11 cellular contexts compared by ENCODE assay signal in the genomic region with DNA sequence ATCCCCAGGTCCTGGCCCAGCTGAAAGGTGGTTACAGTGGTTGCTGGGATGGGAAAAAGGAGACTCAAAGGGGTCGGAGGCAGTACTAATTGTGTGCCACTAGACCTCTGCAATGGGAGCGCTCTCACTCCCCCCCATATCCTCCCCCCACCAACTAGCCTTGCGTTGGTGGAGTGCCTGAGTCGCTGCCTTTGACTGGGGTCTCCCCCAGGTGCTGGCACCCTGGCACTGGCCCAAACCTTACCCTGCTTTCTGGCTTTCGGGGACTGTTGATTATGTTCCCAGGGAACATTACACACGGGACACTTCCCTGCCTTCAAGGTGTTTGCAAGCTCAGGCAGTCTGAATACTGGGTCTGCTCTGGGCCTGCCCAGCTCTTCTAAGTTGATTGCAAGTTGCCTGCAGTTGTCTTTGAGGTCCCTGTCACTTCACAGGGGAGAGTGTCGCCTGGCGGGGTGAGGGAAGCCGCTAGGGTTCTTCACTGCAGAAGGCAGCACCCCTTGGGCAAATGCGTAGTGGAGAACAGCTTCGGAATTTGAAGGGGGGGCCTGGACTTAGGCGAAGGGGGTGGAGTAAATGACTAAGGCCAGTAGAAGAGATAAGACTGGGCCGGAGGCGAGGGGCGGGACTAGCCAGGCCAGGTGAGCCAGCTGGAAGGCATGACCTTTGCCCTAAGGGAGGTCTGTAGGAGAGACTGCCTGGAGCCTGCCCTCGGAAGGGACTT.
DNase-seq lines count a peak whose midpoint lies in the region; ATAC-seq and TF ChIP-seq lines count a peak whose summit lies in the region.
"Had no signal": no experiment of that assay in that cellular context is flagged by ENCODE, and none has a peak within 500 bp of the region (broad histone marks: within the 10 kb centered on the region; RNA-seq: fewer than 3 reads in every experiment).

No MANE protein-coding gene starts in this region.

- no peaks in the 10 kb centered on the region for H3K9me3 Mint-ChIP-seq in CD8-positive, alpha-beta memory T cell
- no peaks in the 10 kb centered on the region for H3K9me3 Mint-ChIP-seq in dendritic cell treated with granulocyte-macrophage colony-stimulating factor and Interleukin-4, amounts not matched to agents 40 ng/mL and 50 ng/mL, for 4 days
- H3K9me3 Mint-ChIP-seq in naive B cell: no peaks in the 10 kb centered on the region

- H3K4me1 ChIP-seq in CD8-positive, alpha-beta memory T cell (ENCODE audit: insufficient read depth, low read length): peaks cover 61% of the 10 kb centered on the region
- peaks cover 12 to 19% of the 10 kb centered on the region in 2 donors for H3K4me1 ChIP-seq in adrenal gland (replicated peaks in 1 of 2)

- POLR2A ChIA-PET in CD8-positive, alpha-beta memory T cell (lab: Charles Lee): interaction anchor here (2.1 kb wide), 1 partner anchor 21 kb away, joined by 51 read pairs; no protein-coding TSS in a partner anchor

- H3K4me3 Mint-ChIP-seq in CD8-positive, alpha-beta memory T cell: peak overlapping the region; percentile 87 to 93 (median 90)
- peak overlapping the region; percentile 80 for H3K4me3 Mint-ChIP-seq in dendritic cell treated with granulocyte-macrophage colony-stimulating factor and Interleukin-4, amounts not matched to agents 40 ng/mL and 50 ng/mL, for 4 days
- H3K4me3 Mint-ChIP-seq in naive B cell: peak overlapping the region; percentile 81 to 95 (median 90)

- peak overlapping the region; percentile 80 for H3K27ac ChIP-seq in CD8-positive, alpha-beta memory T cell (ENCODE audit: low read depth, low read length)
- H3K27ac ChIP-seq in adrenal gland: no peak overlapping the region
- H3K27ac ChIP-seq: KMS-11 had no signal

- no peaks in the 10 kb centered on the region for H3K9me3 ChIP-seq in CD8-positive, alpha-beta memory T cell (ENCODE audit: low read length)
- no peaks in the 10 kb centered on the region for H3K9me3 ChIP-seq in adrenal gland (replicated peaks in 1 of 3)

- H3K27ac Mint-ChIP-seq in CD8-positive, alpha-beta memory T cell: peak overlapping the region; percentile 91 to 98 (median 96)
- H3K27ac Mint-ChIP-seq in dendritic cell treated with granulocyte-macrophage colony-stimulating factor and Interleukin-4, amounts not matched to agents 40 ng/mL and 50 ng/mL, for 4 days: peak overlapping the region; percentile 74
- peak overlapping the region; percentile 72 to 96 (median 93) for H3K27ac Mint-ChIP-seq in naive B cell

- H3K36me3 ChIP-seq in CD8-positive, alpha-beta memory T cell (ENCODE audit: insufficient read depth, low read length): no peaks in the 10 kb centered on the region
- H3K36me3 ChIP-seq in adrenal gland (replicated peaks in 1 of 2): no peaks in the 10 kb centered on the region

- H3K4me3 ChIP-seq in CD8-positive, alpha-beta memory T cell (ENCODE audit: low read length): peak overlapping the region; percentile 73
- no peak overlapping the region for H3K4me3 ChIP-seq in adrenal gland

- peaks cover 64 to 67% (median 66%) of the 10 kb centered on the region in 3 donors for H3K4me1 Mint-ChIP-seq in CD8-positive, alpha-beta memory T cell
- peaks cover 69% of the 10 kb centered on the region for H3K4me1 Mint-ChIP-seq in dendritic cell treated with granulocyte-macrophage colony-stimulating factor and Interleukin-4, amounts not matched to agents 40 ng/mL and 50 ng/mL, for 4 days (ENCODE audit: low read depth)
- H3K4me1 Mint-ChIP-seq in naive B cell: peaks cover 63 to 70% (median 70%) of the 10 kb centered on the region in 3 donors

- peak in 1 of 5 donors; percentile 55 for DNase-seq in CD8-positive, alpha-beta memory T cell
- DNase-seq in NCI-H226 (peak; percentile 79), naive B cell (no peak), adrenal gland (no peak), GM19238 (ENCODE audit: insufficient read length, low spot score) (no peak), foreskin melanocyte (no peak), Ammon's horn (ENCODE audit: low spot score) (no peak)
- DNase-seq: DND-41, mesenchymal stem cell had no signal

- 69 to 84% (median 78%) methylated on average over 12 to 16 of the region's 16 CpGs for WGBS in adrenal gland, 4 donors

- TF ChIP-seq POLR2A in adrenal gland (IDR thresholded peaks at IDR 0.05): no peak

- peaks cover 0 to 6% (median 0%) of the 10 kb centered on the region in 3 donors for H3K36me3 Mint-ChIP-seq in CD8-positive, alpha-beta memory T cell
- H3K36me3 Mint-ChIP-seq in dendritic cell treated with granulocyte-macrophage colony-stimulating factor and Interleukin-4, amounts not matched to agents 40 ng/mL and 50 ng/mL, for 4 days (ENCODE audit: low read depth): no peaks in the 10 kb centered on the region
- H3K36me3 Mint-ChIP-seq in naive B cell: no peaks in the 10 kb centered on the region

- TF ChIP-seq CTCF in adrenal gland (IDR thresholded peaks at IDR 0.05): no peak

- H3K27me3 ChIP-seq in CD8-positive, alpha-beta memory T cell (ENCODE audit: insufficient read depth, low read length, poor library complexity, severe bottlenecking): no peaks in the 10 kb centered on the region
- H3K27me3 ChIP-seq in adrenal gland: no peaks in the 10 kb centered on the region

- no peaks in the 10 kb centered on the region for H3K27me3 Mint-ChIP-seq in CD8-positive, alpha-beta memory T cell
- H3K27me3 Mint-ChIP-seq in dendritic cell treated with granulocyte-macrophage colony-stimulating factor and Interleukin-4, amounts not matched to agents 40 ng/mL and 50 ng/mL, for 4 days: peaks cover 14% of the 10 kb centered on the region
- H3K27me3 Mint-ChIP-seq in naive B cell: no peaks in the 10 kb centered on the region

- ATAC-seq in naive B cell (ENCODE audit: low read depth in 2 of 2): no peak

- intact Hi-C loops in dendritic cell treated with granulocyte-macrophage colony-stimulating factor and Interleukin-4, amounts not matched to agents 40 ng/mL and 50 ng/mL, for 4 days (cut with micrococcal nuclease): no loop called here
- intact Hi-C loops in adrenal gland (cut with DNase I): no loop called here

- CTCF ChIA-PET in CD8-positive, alpha-beta memory T cell (lab: Charles Lee): interaction anchor here (1.2 to 5.6 kb wide), 3 partner anchors 20 to 100 kb away, joined by 3 to 40 read pairs (median 4); no protein-coding TSS in a partner anchor
